ENCODE assay signal across 10 cellular contexts in genomic region chr14:103980623-103981238, GRCh38. TPM values are rescaled to one million over a fixed set of nuclear protein-coding genes. Genes with fewer than 3 reads are reported as not detected.
DNase-seq lines count a peak whose midpoint lies in the region; ATAC-seq and TF ChIP-seq lines count a peak whose summit lies in the region.
"Not testable (repeated sequence)": the region's sequence is repeated elsewhere in the genome, so short reads cannot be mapped to it uniquely, and the experiment has no call there.
"Had no signal": no experiment of that assay in that cellular context is flagged by ENCODE, and none has a peak within 500 bp of the region (broad histone marks: within the 10 kb centered on the region; RNA-seq: fewer than 3 reads in every experiment).

No MANE protein-coding gene starts in this region.

- intact Hi-C loops in PC-3 (cut with micrococcal nuclease) = loop anchor here (5.0 kb wide), 1 partner anchor 48 kb away; no protein-coding TSS in a partner anchor
- intact Hi-C loops in esophagus squamous epithelium (cut with DNase I); posterior cingulate gyrus (cut with DNase I); upper lobe of right lung (cut with DNase I): not testable (repeated sequence)

- DNase-seq in DND-41; esophagus squamous epithelium (lab: John Stamatoyannopoulos, UW); kidney epithelial cell (ENCODE audit: low read depth): not testable (repeated sequence)
- DNase-seq in LHCN-M2 (ENCODE audit: low read depth) (peak; percentile 7), PC-3 (peak; percentile 50), posterior cingulate gyrus (peak; percentile 38 to 96 (median 70)), upper lobe of right lung (peak; percentile 81)
- peak; percentile 11 for DNase-seq in activated naive CD8-positive, alpha-beta T cell treated with anti-CD3 and anti-CD28 coated beads, Interleukin-2, amount 50 U/mL, for 24 hours

- WGBS in esophagus squamous epithelium, 2 donors = 33 to 34% methylated on average over 14 of the region's 14 CpGs

- not testable (repeated sequence) for H3K4me1 Mint-ChIP-seq in activated naive CD8-positive, alpha-beta T cell treated with anti-CD3 and anti-CD28 coated beads, Interleukin-2, amount 50 U/mL, for 24 hours

- not testable (repeated sequence) for H3K9me3 Mint-ChIP-seq in activated naive CD8-positive, alpha-beta T cell treated with anti-CD3 and anti-CD28 coated beads, Interleukin-2, amount 50 U/mL, for 24 hours

- ATAC-seq in DND-41 (ENCODE audit: insufficient read depth, low read depth); PC-3; activated naive CD8-positive, alpha-beta T cell treated with anti-CD3 and anti-CD28 coated beads, Interleukin-2, amount 50 U/mL, for 24 hours; upper lobe of right lung: not testable (repeated sequence)

- not testable (repeated sequence) for H2AFZ ChIP-seq in DND-41 (ENCODE audit: low read depth, low read length); PC-3 (ENCODE audit: low read length)

- not testable (repeated sequence) for TF ChIP-seq POLR2A in esophagus squamous epithelium (IDR thresholded peaks at IDR 0.05)

- TF ChIP-seq CTCF in DND-41 (IDR thresholded peaks at IDR 0.05; ENCODE audit: borderline replicate concordance, extremely low read depth, low read length, poor library complexity, severe bottlenecking) (peak; percentile 26), PC-3 (conservative IDR thresholded peaks at IDR 0.05; ENCODE audit: low read depth, low read length) (peak; percentile 51), esophagus squamous epithelium (IDR thresholded peaks at IDR 0.05) (peak in 5 of 6 experiments; percentile 62 to 75 (median 66)), kidney epithelial cell (IDR thresholded peaks at IDR 0.05; ENCODE audit: insufficient read depth, low read length, poor library complexity, severe bottlenecking) (peak; percentile 50), upper lobe of right lung (IDR thresholded peaks at IDR 0.05) (peak; percentile 72)

- H3K4me2 ChIP-seq in DND-41 (ENCODE audit: insufficient read depth, low read length); PC-3 (ENCODE audit: low read length): not testable (repeated sequence)

- not testable (repeated sequence) for H3K27me3 ChIP-seq in DND-41 (ENCODE audit: insufficient read depth, low read length, poor library complexity); PC-3 (ENCODE audit: low read length); esophagus squamous epithelium; kidney epithelial cell (ENCODE audit: control insufficient read depth, insufficient read depth, low read length); upper lobe of right lung

- not testable (repeated sequence) for H3K36me3 Mint-ChIP-seq in activated naive CD8-positive, alpha-beta T cell treated with anti-CD3 and anti-CD28 coated beads, Interleukin-2, amount 50 U/mL, for 24 hours (ENCODE audit: low read depth)

- not testable (repeated sequence) for H3K27ac Mint-ChIP-seq in activated naive CD8-positive, alpha-beta T cell treated with anti-CD3 and anti-CD28 coated beads, Interleukin-2, amount 50 U/mL, for 24 hours

- H3K9me3 ChIP-seq in DND-41 (ENCODE audit: insufficient read depth, low read length, severe bottlenecking); PC-3 (ENCODE audit: low read length); esophagus squamous epithelium; upper lobe of right lung: not testable (repeated sequence)

- not testable (repeated sequence) for BruUV-seq in PC-3 (replicated peaks; lab: Mats Ljungman, UMichigan)

- not testable (repeated sequence) for H3F3A ChIP-seq in PC-3 (ENCODE audit: low read length, unreplicated experiment)

- H3K27me3 Mint-ChIP-seq in activated naive CD8-positive, alpha-beta T cell treated with anti-CD3 and anti-CD28 coated beads, Interleukin-2, amount 50 U/mL, for 24 hours = not testable (repeated sequence)

- POLR2A ChIA-PET in PC-3 (lab: Charles Lee; ENCODE audit: unreplicated experiment) = interaction anchor here (0.7 to 0.8 kb wide), 2 partner anchors 97 to 175 kb away, joined by 3 to 8 read pairs; no protein-coding TSS in a partner anchor

- not testable (repeated sequence) for H3K4me3 Mint-ChIP-seq in activated naive CD8-positive, alpha-beta T cell treated with anti-CD3 and anti-CD28 coated beads, Interleukin-2, amount 50 U/mL, for 24 hours

- H3K79me2 ChIP-seq in DND-41 (ENCODE audit: insufficient read depth, low read length); PC-3 (ENCODE audit: low read length): not testable (repeated sequence)

- H3K4me3 ChIP-seq in DND-41 (ENCODE audit: low read depth in 1 of 2, low read length in 2 of 2); PC-3 (ENCODE audit: low read length); esophagus squamous epithelium; kidney epithelial cell (ENCODE audit: low read depth, low read length); upper lobe of right lung: not testable (repeated sequence)

- not testable (repeated sequence) for H3K9ac ChIP-seq in DND-41 (ENCODE audit: low read depth, low read length); PC-3 (ENCODE audit: low read length)

- H4K20me1 ChIP-seq in DND-41 (ENCODE audit: insufficient read depth, low read length); PC-3 (ENCODE audit: low read length): not testable (repeated sequence)

- H3K36me3 ChIP-seq in DND-41 (ENCODE audit: insufficient read depth, low read length); PC-3 (ENCODE audit: low read depth, low read length); esophagus squamous epithelium; kidney epithelial cell (ENCODE audit: control insufficient read depth, insufficient read depth, low read length); upper lobe of right lung: not testable (repeated sequence)

- H3K4me1 ChIP-seq in DND-41 (ENCODE audit: insufficient read depth, low read length); PC-3 (ENCODE audit: insufficient read depth, low read length); esophagus squamous epithelium; upper lobe of right lung: not testable (repeated sequence)

- H3K9me2 ChIP-seq in PC-3 (replicated peaks; ENCODE audit: low read length) = not testable (repeated sequence)

- H3K27ac ChIP-seq in DND-41 (ENCODE audit: low read length); PC-3 (ENCODE audit: low read length); esophagus squamous epithelium; upper lobe of right lung: not testable (repeated sequence)

- CTCF ChIA-PET in PC-3 (lab: Charles Lee) = interaction anchor here (0.6 to 1.6 kb wide), 7 partner anchors 45 to 390 kb away, joined by 3 to 4 read pairs (median 3); no protein-coding TSS in a partner anchor

RNA-seq across cellular contexts. Expression of gene RD3L, which starts 38.4 kb away (rescaled TPM):
- total RNA-seq in LHCN-M2 (2014; rRNA removed) (not detected in 2 replicates), PC-3 (2014; rRNA removed) (not detected in 2 replicates), esophagus squamous epithelium (not detected), kidney epithelial cell (not detected in 2 replicates), upper lobe of right lung (not detected)
- not detected for polyA plus RNA-seq in LHCN-M2 (2012)
- total RNA-seq: activated CD8-positive, alpha-beta memory T cell treated with anti-CD3 and anti-CD28 coated beads, Interleukin-2, amount 10 ng/mL, durations not matched to agents 7 days and 5 days; occipital lobe had no signal

RNA-seq across cellular contexts. Expression of gene TDRD9, which starts 52.5 kb away (rescaled TPM):
- total RNA-seq in LHCN-M2 (2014; rRNA removed) = 3.3 and 3.5 TPM in 2 replicates
- polyA plus RNA-seq in LHCN-M2 (2012) = 0.47 TPM
- total RNA-seq in PC-3 (2014; rRNA removed) = 0.07 and 0.12 TPM in 2 replicates
- 1 to 10 TPM in 1 of 4 donors, under 1 TPM in 3; 0.09 to 6.0 (median 0.74) TPM for total RNA-seq in esophagus squamous epithelium
- 6.5 and 7.3 TPM in 2 replicates for total RNA-seq in kidney epithelial cell
- 6.2 TPM for total RNA-seq in upper lobe of right lung
